In the genomic region with DNA sequence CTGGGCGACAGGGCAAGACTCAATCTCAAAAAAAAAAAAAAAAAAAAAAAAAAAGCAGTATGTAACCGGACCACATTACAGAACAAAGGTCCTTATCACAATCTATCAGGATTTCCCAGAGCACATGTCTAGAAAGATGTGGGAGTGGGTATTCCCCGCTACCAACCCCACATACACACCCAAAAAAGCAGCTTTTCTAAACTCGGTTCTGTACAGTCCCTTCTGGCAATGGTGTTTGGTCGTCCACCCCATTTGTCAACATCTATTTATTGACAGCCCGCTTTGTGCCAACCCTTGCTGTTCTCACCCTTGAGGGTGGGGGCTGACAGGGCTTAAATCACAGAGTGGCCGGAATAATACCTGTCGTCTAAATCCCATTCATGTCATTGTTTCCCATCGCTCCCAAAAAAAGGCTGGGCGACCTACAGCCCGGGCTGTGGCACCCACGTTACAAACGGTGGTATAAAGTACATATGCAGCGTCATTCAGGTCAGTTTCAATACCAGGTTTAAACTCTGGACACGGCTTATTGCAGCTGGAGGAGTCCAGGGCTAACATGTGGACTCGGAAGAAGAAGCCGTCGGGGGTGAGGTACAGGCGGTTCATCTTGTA, we compare ENCODE assay signal across 8 cellular contexts. TPM values are rescaled to one million over a fixed set of nuclear protein-coding genes. Genes with fewer than 3 reads are reported as not detected.
DNase-seq lines count a peak whose midpoint lies in the region; ATAC-seq lines count a peak whose summit lies in the region.

No MANE protein-coding gene starts in this region.

- H3K36me3 ChIP-seq in NT2/D1 (ENCODE audit: insufficient read depth, insufficient read length, low read length): peaks cover 5% of the 10 kb centered on the region
- no peaks in the 10 kb centered on the region for H3K36me3 ChIP-seq in naive thymus-derived CD4-positive, alpha-beta T cell (ENCODE audit: control insufficient read depth in 2 of 3, insufficient read depth in 3 of 3, low read length in 3 of 3)

- H3K9me3 ChIP-seq in NT2/D1 (ENCODE audit: insufficient read depth, low read length): no peaks in the 10 kb centered on the region
- H3K9me3 ChIP-seq in naive thymus-derived CD4-positive, alpha-beta T cell (ENCODE audit: control insufficient read depth in 2 of 3, low read length in 3 of 3): no peaks in the 10 kb centered on the region

- peak overlapping the region; percentile 88 for H3K4me3 Mint-ChIP-seq in dendritic cell treated with granulocyte-macrophage colony-stimulating factor and Interleukin-4, amounts not matched to agents 40 ng/mL and 50 ng/mL, for 4 days
- H3K4me3 Mint-ChIP-seq in naive thymus-derived CD4-positive, alpha-beta T cell: peak overlapping the region; percentile 82 to 96 (median 94)

- H3K27me3 Mint-ChIP-seq in dendritic cell treated with granulocyte-macrophage colony-stimulating factor and Interleukin-4, amounts not matched to agents 40 ng/mL and 50 ng/mL, for 4 days: peaks cover 23% of the 10 kb centered on the region
- H3K27me3 Mint-ChIP-seq in naive thymus-derived CD4-positive, alpha-beta T cell: peaks cover 5 to 33% (median 21%) of the 10 kb centered on the region in 5 donors

- H3K4me1 ChIP-seq in NT2/D1 (ENCODE audit: insufficient read depth, insufficient read length): peaks cover 3% of the 10 kb centered on the region
- peaks cover 19 to 24% of the 10 kb centered on the region in 2 donors for H3K4me1 ChIP-seq in naive thymus-derived CD4-positive, alpha-beta T cell (ENCODE audit: control insufficient read depth in 2 of 2, insufficient read depth in 2 of 2, low read length in 2 of 2)

- POLR2A ChIA-PET in naive thymus-derived CD4-positive, alpha-beta T cell (lab: Charles Lee): interaction anchor here (0.6 to 0.7 kb wide), 2 partner anchors 25 to 45 kb away, joined by 3 read pairs; no protein-coding TSS in a partner anchor

- ATAC-seq in naive thymus-derived CD4-positive, alpha-beta T cell: no peak

- H3K27ac ChIP-seq in naive thymus-derived CD4-positive, alpha-beta T cell (ENCODE audit: low read depth, low read length): peak overlapping the region; percentile 43

- intact Hi-C loops in dendritic cell treated with granulocyte-macrophage colony-stimulating factor and Interleukin-4, amounts not matched to agents 40 ng/mL and 50 ng/mL, for 4 days (cut with micrococcal nuclease): loop anchor here (2.0 kb wide), 1 partner anchor 18 kb away; no protein-coding TSS in a partner anchor
- intact Hi-C loops in naive thymus-derived CD4-positive, alpha-beta T cell (cut with micrococcal nuclease): loop anchor here (1.0 to 10.0 kb wide), 8 partner anchors 27 to 1335 kb away; partner anchors contain the start of genes ABCA5 (in 2 of the 2), BPTF (in 1 of the 2) and KPNA2 (in 1 of the 2)

- peaks cover 36% of the 10 kb centered on the region for H3K4me1 Mint-ChIP-seq in dendritic cell treated with granulocyte-macrophage colony-stimulating factor and Interleukin-4, amounts not matched to agents 40 ng/mL and 50 ng/mL, for 4 days (ENCODE audit: low read depth)
- peaks cover 21 to 34% (median 32%) of the 10 kb centered on the region in 7 donors for H3K4me1 Mint-ChIP-seq in naive thymus-derived CD4-positive, alpha-beta T cell

- peaks cover 20% of the 10 kb centered on the region for H3K27me3 ChIP-seq in NT2/D1 (ENCODE audit: insufficient read depth, insufficient read length)
- peaks cover 0 to 7% of the 10 kb centered on the region in 2 donors for H3K27me3 ChIP-seq in naive thymus-derived CD4-positive, alpha-beta T cell (ENCODE audit: control insufficient read depth in 2 of 2, insufficient read depth in 2 of 2, low read length in 2 of 2)

- peak overlapping the region; percentile 90 for H3K9ac ChIP-seq in NT2/D1 (ENCODE audit: insufficient read length, low read depth)

- CTCF ChIA-PET in naive thymus-derived CD4-positive, alpha-beta T cell (lab: Charles Lee): no interaction called here

- H3K9me3 Mint-ChIP-seq in dendritic cell treated with granulocyte-macrophage colony-stimulating factor and Interleukin-4, amounts not matched to agents 40 ng/mL and 50 ng/mL, for 4 days: no peaks in the 10 kb centered on the region
- H3K9me3 Mint-ChIP-seq in naive thymus-derived CD4-positive, alpha-beta T cell: peaks cover 0 to 5% (median 0%) of the 10 kb centered on the region in 11 donors

- peak overlapping the region; percentile 90 for H3K4me3 ChIP-seq in NT2/D1 (ENCODE audit: insufficient read length, low read depth)
- H3K4me3 ChIP-seq in naive thymus-derived CD4-positive, alpha-beta T cell (ENCODE audit: low read length): peak overlapping the region; percentile 67

- H3K36me3 Mint-ChIP-seq in dendritic cell treated with granulocyte-macrophage colony-stimulating factor and Interleukin-4, amounts not matched to agents 40 ng/mL and 50 ng/mL, for 4 days (ENCODE audit: low read depth): peaks cover 35% of the 10 kb centered on the region
- H3K36me3 Mint-ChIP-seq in naive thymus-derived CD4-positive, alpha-beta T cell: peaks cover 0 to 6% (median 0%) of the 10 kb centered on the region in 5 donors

- H3K27ac Mint-ChIP-seq in dendritic cell treated with granulocyte-macrophage colony-stimulating factor and Interleukin-4, amounts not matched to agents 40 ng/mL and 50 ng/mL, for 4 days: peak overlapping the region; percentile 89
- H3K27ac Mint-ChIP-seq in naive thymus-derived CD4-positive, alpha-beta T cell: peak overlapping the region; percentile 48 to 92 (median 87)

- peak; percentile 56 for DNase-seq in NCI-H82 (lab: John Stamatoyannopoulos, UW)
- no peak for DNase-seq in NCI-H82 treated with DMSO at 0.1 percent for 48 hours (lab: John Stamatoyannopoulos, UW; ENCODE audit: unreplicated experiment)
- no peak for DNase-seq in NT2/D1 (ENCODE audit: low read depth, low spot score)
- peak in 1 of 9 donors; percentile 27 for DNase-seq in naive thymus-derived CD4-positive, alpha-beta T cell
- no peak for DNase-seq in NK-92 (lab: John Stamatoyannopoulos, UW; ENCODE audit: unreplicated experiment)
- no peak for DNase-seq in HCEC 1CT
- DNase-seq in NCI-H1105 (lab: John Stamatoyannopoulos, UW): no peak

RNA-seq across cellular contexts. Expression of gene C17orf58, which starts 3.6 kb away (rescaled TPM):
- 1 to 10 TPM in 2 of 5 experiments, under 1 TPM in 2, not detected in 1; 0.59 to 6.9 (median 1.5) TPM for total RNA-seq in naive thymus-derived CD4-positive, alpha-beta T cell
- under 1 TPM in 1 of 2 donors, not detected in 1; 0.28 TPM for polyA plus RNA-seq in naive thymus-derived CD4-positive, alpha-beta T cell

RNA-seq across cellular contexts. Expression of gene KPNA2, which starts 42.9 kb away (rescaled TPM):
- total RNA-seq in naive thymus-derived CD4-positive, alpha-beta T cell: 100 to 1,000 TPM in 1 of 5 experiments, 10 to 100 TPM in 2, 1 to 10 TPM in 2; 8.4 to 161 (median 45.9) TPM
- polyA plus RNA-seq in naive thymus-derived CD4-positive, alpha-beta T cell: 10 to 100 TPM; 11.5 to 18.7 TPM
